1 cellular context compared by ENCODE assay signal in the genomic region with DNA sequence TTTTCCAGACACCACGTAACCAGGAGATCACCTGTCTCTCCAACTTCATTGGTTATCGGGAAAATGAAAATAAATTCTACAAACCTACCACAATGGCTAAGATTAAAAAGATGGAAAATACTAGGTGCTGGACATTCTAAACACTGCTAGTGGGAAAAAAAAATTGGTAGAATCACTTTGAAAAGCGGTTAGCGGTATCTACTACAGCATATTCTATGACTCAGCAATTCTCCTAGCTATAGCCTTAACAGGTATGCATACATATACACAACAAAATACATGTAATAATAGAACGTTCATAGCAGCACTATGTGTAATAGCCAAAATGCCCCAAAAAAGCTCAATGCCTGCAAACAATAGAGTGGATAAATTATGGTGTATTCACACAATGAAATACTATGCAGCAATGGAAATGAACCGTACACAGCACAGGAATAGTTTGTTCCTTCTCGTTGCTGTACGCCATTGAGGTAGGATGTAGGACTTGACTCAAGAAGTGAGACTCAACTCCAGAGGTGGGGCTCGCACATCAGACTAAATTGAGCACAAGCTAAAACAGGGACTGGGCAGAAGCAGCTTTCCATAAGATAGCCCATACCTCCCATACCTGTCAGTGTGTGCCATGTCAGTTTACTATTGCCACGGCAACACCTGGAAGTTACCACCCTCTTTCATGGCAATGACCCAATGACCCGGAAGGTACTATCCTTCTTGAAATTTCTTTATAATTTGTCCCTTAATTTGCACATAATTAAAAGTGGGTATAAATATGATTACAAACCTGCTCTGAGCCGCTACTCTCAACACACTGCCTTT.
TF ChIP-seq lines count a peak whose summit lies in the region.

No MANE protein-coding gene starts in this region.

TF ChIP-seq in HEK293, 187 proteins besides CTCF, POLR2A, EP300 and RAD21:
- TF ChIP-seq ZNF530 (tag by site-specific recombination; IDR thresholded peaks at IDR 0.05; ENCODE audit: low read depth) (no peak), ZNF146 (tag by site-specific recombination; IDR thresholded peaks at IDR 0.05) (0 out of 2 replicates have a peak, but pooled peaks have one; percentile 36), ZNF701 (tag by site-specific recombination; IDR thresholded peaks at IDR 0.05) (no peak), ZNF416 (tag by site-specific recombination; IDR thresholded peaks at IDR 0.05) (no peak)
